8 cellular contexts compared by ENCODE assay signal in the genomic region with DNA sequence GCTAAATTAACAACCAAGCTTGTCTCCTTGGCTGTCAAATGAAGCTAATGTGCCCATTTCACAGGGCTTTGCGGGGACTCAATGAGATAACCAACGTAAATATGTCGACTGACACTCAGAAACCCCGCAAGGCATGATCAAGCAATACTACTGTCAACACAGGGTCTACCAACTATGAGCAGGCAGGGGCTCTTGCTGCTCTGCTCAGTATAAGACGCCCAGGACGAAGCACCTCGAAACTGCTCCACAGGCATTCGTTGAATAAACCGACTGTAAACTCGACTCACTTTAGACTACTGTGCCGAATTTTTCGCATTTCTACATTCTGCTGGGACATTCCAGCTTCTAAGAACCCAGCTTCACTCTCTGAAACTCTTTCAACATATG. TPM values are rescaled to one million over a fixed set of nuclear protein-coding genes. Genes with fewer than 3 reads are reported as not detected.
DNase-seq lines count a peak whose midpoint lies in the region; TF ChIP-seq lines count a peak whose summit lies in the region.

No MANE protein-coding gene starts in this region.

- no peak overlapping the region for H3K4ac ChIP-seq in mesenchymal stem cell (ENCODE audit: low read depth in 1 of 2, low read length in 2 of 2)

- peaks cover 4% of the 10 kb centered on the region for H3K79me1 ChIP-seq in mesenchymal stem cell (replicated peaks; ENCODE audit: low read length, poor library complexity, severe bottlenecking)

- H3K4me3 ChIP-seq in left ventricle myocardium inferior (peak overlapping the region; percentile 72), ascending aorta (peak overlapping the region; percentile 58 to 82), mesenchymal stem cell (ENCODE audit: insufficient read depth in 1 of 2, low read depth in 1 of 2, low read length in 2 of 2) (peak overlapping the region; percentile 63 to 83), uterus (peak overlapping the region; percentile 47 to 51)

- H2BK12ac ChIP-seq in mesenchymal stem cell (ENCODE audit: low read length in 2 of 2) = no peak overlapping the region

- H2AK5ac ChIP-seq in mesenchymal stem cell (ENCODE audit: low read length, severe bottlenecking) = no peak overlapping the region

- TF ChIP-seq CTCF in left ventricle myocardium inferior (IDR thresholded peaks at IDR 0.05; ENCODE audit: borderline replicate concordance) = no peak
- TF ChIP-seq CTCF in ascending aorta (IDR thresholded peaks at IDR 0.05) = no peak
- TF ChIP-seq CTCF in uterus (IDR thresholded peaks at IDR 0.05) = no peak

- no peak for TF ChIP-seq POLR2A in uterus (IDR thresholded peaks at IDR 0.05)
- TF ChIP-seq POLR2A in erythroblast (IDR thresholded peaks at IDR 0.05; ENCODE audit: low read length) = no peak

- H3K36me3 ChIP-seq in left ventricle myocardium inferior (peaks cover 17% of the 10 kb centered on the region), ascending aorta (peaks cover 3 to 14% of the 10 kb centered on the region in 2 donors), mesenchymal stem cell (ENCODE audit: control insufficient read depth in 1 of 2, insufficient read depth in 2 of 2, low read depth in 1 of 2, low read length in 2 of 2) (peaks cover 0 to 13% of the 10 kb centered on the region in 2 experiments), uterus (no peaks in the 10 kb centered on the region)

- H3K14ac ChIP-seq in mesenchymal stem cell (ENCODE audit: low read length in 2 of 2) = no peak overlapping the region

- peaks cover 7% of the 10 kb centered on the region for H3K9me3 ChIP-seq in left ventricle myocardium inferior (replicated peaks)
- H3K9me3 ChIP-seq in ascending aorta = no peaks in the 10 kb centered on the region
- H3K9me3 ChIP-seq in mesenchymal stem cell (ENCODE audit: control insufficient read depth, low read length) = no peaks in the 10 kb centered on the region
- no peaks in the 10 kb centered on the region for H3K9me3 ChIP-seq in uterus

- H3K9ac ChIP-seq in mesenchymal stem cell (ENCODE audit: low read length) = peak overlapping the region; percentile 83

- H4K8ac ChIP-seq in mesenchymal stem cell (ENCODE audit: low read length) = no peak overlapping the region

- H3K18ac ChIP-seq in mesenchymal stem cell (ENCODE audit: low read depth in 1 of 2, low read length in 2 of 2) = no peak overlapping the region

- 31% methylated on average over 12 of the region's 12 CpGs for WGBS in mesenchymal stem cell

- intact Hi-C loops in left ventricle myocardium inferior (cut with micrococcal nuclease) = no loop called here
- intact Hi-C loops in cardiac septum (cut with DNase I) = no loop called here
- intact Hi-C loops in ascending aorta (cut with DNase I) = no loop called here
- intact Hi-C loops in uterus (cut with DNase I; ENCODE audit: low total_unique reads) = no loop called here

- no peak overlapping the region for H2BK15ac ChIP-seq in mesenchymal stem cell (ENCODE audit: low read depth, poor library complexity, severe bottlenecking)

- H4K91ac ChIP-seq in mesenchymal stem cell (ENCODE audit: low read length) = no peak overlapping the region

- H2AFZ ChIP-seq in mesenchymal stem cell (ENCODE audit: low read depth, low read length) = peak overlapping the region; percentile 75

- no peak overlapping the region for H2BK120ac ChIP-seq in mesenchymal stem cell (ENCODE audit: low read depth, low read length)

- peaks cover 15% of the 10 kb centered on the region for H3K4me1 ChIP-seq in left ventricle myocardium inferior
- H3K4me1 ChIP-seq in ascending aorta = peaks cover 3 to 4% of the 10 kb centered on the region in 2 donors
- peaks cover 2% of the 10 kb centered on the region for H3K4me1 ChIP-seq in mesenchymal stem cell (ENCODE audit: control insufficient read depth, insufficient read depth, low read depth, low read length)
- H3K4me1 ChIP-seq in uterus = no peaks in the 10 kb centered on the region

- H3K23ac ChIP-seq in mesenchymal stem cell (ENCODE audit: low read length in 2 of 2) = no peak overlapping the region

- peak overlapping the region; percentile 88 for H3K4me2 ChIP-seq in mesenchymal stem cell (ENCODE audit: low read length, poor library complexity, severe bottlenecking)

- no peak overlapping the region for H2BK5ac ChIP-seq in mesenchymal stem cell (ENCODE audit: low read depth, low read length, poor library complexity, severe bottlenecking)

- no peak for DNase-seq in left ventricle myocardium inferior
- no peak for DNase-seq in cardiac septum (ENCODE audit: low spot score)
- no peak for DNase-seq in ascending aorta (ENCODE audit: low spot score in 2 of 2)
- no peak for DNase-seq in mesenchymal stem cell
- DNase-seq in uterus = no peak
- no peak for DNase-seq in NCI-H345 (lab: John Stamatoyannopoulos, UW)
- DNase-seq in erythroblast (lab: John Stamatoyannopoulos, UW) = no peak
- no peak for DNase-seq in EL

- H3K27ac ChIP-seq in left ventricle myocardium inferior (replicated peaks) (peak overlapping the region; percentile 78), ascending aorta (peak overlapping the region; percentile 73 to 83), mesenchymal stem cell (ENCODE audit: low read length, poor library complexity, severe bottlenecking) (no peak overlapping the region), uterus (no peak overlapping the region)

- H3K27me3 ChIP-seq in left ventricle myocardium inferior (ENCODE audit: low read depth) = peaks cover 3% of the 10 kb centered on the region
- no peaks in the 10 kb centered on the region for H3K27me3 ChIP-seq in ascending aorta
- no peaks in the 10 kb centered on the region for H3K27me3 ChIP-seq in mesenchymal stem cell (ENCODE audit: control insufficient read depth in 1 of 2, insufficient read depth in 1 of 2, low read length in 2 of 2)
- no peaks in the 10 kb centered on the region for H3K27me3 ChIP-seq in uterus

RNA-seq across cellular contexts. Expression of a gene that starts 55.0 kb away (rescaled TPM):
- not detected for total RNA-seq in left ventricle myocardium inferior
- total RNA-seq in cardiac septum = not detected
- total RNA-seq in ascending aorta = not detected
- not detected for polyA plus RNA-seq in mesenchymal stem cell (2013, experiment 1 of 2)
- not detected for polyA plus RNA-seq in mesenchymal stem cell (2013, experiment 2 of 2)
- not detected for total RNA-seq in uterus

Comparison
In these comparisons a context has a peak if more than half of its experiments do, and no peak if none do; other contexts are left out.
1. H3K27ac ChIP-seq: peak in left ventricle myocardium inferior (single experiment) and ascending aorta (2 of 2); none in mesenchymal stem cell (single experiment) and uterus (0 of 2).
2. Peak in every context shown above with its lines, with median percentiles within 50 percentile points of each other: H3K4me3 ChIP-seq.